Comparison of ENCODE assay signal across 8 cellular contexts in the genomic region with DNA sequence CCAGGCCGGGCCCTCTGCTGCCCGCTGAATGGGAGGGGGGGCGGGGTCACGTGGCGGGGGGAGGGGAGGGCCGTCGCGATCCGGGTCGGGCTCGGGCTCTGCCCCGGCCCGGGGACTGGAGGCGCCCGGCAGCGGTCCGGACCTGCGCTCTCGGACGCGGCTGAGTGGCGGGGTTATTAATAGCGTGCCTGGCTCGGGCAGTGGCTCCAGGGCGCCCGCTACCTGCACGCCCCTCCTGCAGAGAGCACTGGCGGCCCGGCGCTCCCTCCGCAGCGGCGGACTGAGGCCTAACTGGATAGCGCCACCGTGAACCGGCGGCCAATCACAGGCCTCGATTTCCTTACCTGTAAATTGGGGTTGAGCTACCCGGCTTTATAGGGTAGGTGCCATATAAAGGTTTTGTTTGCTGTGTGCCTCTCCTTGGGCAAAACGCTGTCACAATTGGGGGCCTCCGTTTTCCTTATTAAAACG. TPM values are rescaled to one million over a fixed set of nuclear protein-coding genes. Genes with fewer than 3 reads are reported as not detected.
A peak's percentile ranks its signal among the peaks of the same experiment; 100 is the strongest.
DNase-seq lines count a peak whose midpoint lies in the region; ATAC-seq and TF ChIP-seq lines count a peak whose summit lies in the region.

No MANE protein-coding gene starts in this region.

- no peaks in the 10 kb centered on the region for H3K27me3 ChIP-seq in mucosa of rectum (ENCODE audit: control insufficient read depth in 2 of 2, insufficient read depth in 2 of 2, low read length in 2 of 2)

- H3K27ac ChIP-seq in mucosa of rectum (ENCODE audit: low read depth in 2 of 2, low read length in 2 of 2), result peak overlapping the region; percentile 63 to 67

- CTCF ChIA-PET in activated CD8-positive, alpha-beta memory T cell treated with anti-CD3 and anti-CD28 coated beads, Interleukin-2, amount 10 ng/mL, durations not matched to agents 7 days and 5 days (lab: Charles Lee), result interaction anchor here (0.5 to 1.9 kb wide), 3 partner anchors 19 to 38 kb away, joined by 3 to 6 read pairs (median 4); no protein-coding TSS in a partner anchor

- peak overlapping the region; percentile 48 for H3K4me3 ChIP-seq in epithelial cell of proximal tubule (ENCODE audit: low read depth, low read length)
- H3K4me3 ChIP-seq in mucosa of rectum (ENCODE audit: low read length in 2 of 2), result peak overlapping the region; percentile 24 to 42

- H3K4me1 ChIP-seq in mucosa of rectum (ENCODE audit: control insufficient read depth in 2 of 2, insufficient read depth in 2 of 2, low read length in 2 of 2), result peaks cover 18 to 26% of the 10 kb centered on the region in 2 donors

- H3K9me3 Mint-ChIP-seq in activated CD8-positive, alpha-beta memory T cell treated with anti-CD3 and anti-CD28 coated beads, Interleukin-2, amount 10 ng/mL, durations not matched to agents 7 days and 5 days (ENCODE audit: low read depth), result no peaks in the 10 kb centered on the region

- H3K4me3 Mint-ChIP-seq in activated CD8-positive, alpha-beta memory T cell treated with anti-CD3 and anti-CD28 coated beads, Interleukin-2, amount 10 ng/mL, durations not matched to agents 7 days and 5 days, result no peak overlapping the region

- DNase-seq in NCI-H526 treated with DMSO at 0.1 percent for 48 hours (lab: John Stamatoyannopoulos, UW), result peak; percentile 42
- no peak for DNase-seq in epithelial cell of proximal tubule (ENCODE audit: low read depth)
- DNase-seq in activated CD8-positive, alpha-beta memory T cell treated with anti-CD3 and anti-CD28 coated beads, Interleukin-2, amount 10 ng/mL, durations not matched to agents 7 days and 5 days, result no peak
- DNase-seq in activated CD4-positive, alpha-beta T cell treated with anti-CD3 and anti-CD28 coated beads, Interleukin-2, amount 50 U/mL, for 48 hours, result no peak

- H3K9me3 ChIP-seq in mucosa of rectum (ENCODE audit: control insufficient read depth in 2 of 2, low read length in 2 of 2), result no peaks in the 10 kb centered on the region

- TF ChIP-seq CTCF in GM12872 (IDR thresholded peaks at IDR 0.05; ENCODE audit: insufficient read depth, low read depth, low read length) (peak; percentile 9; the same call in 1 of the 3 replicates), epithelial cell of proximal tubule (conservative IDR thresholded peaks at IDR 0.05; ENCODE audit: low read depth, low read length) (no peak)

- ATAC-seq in HG03159 (IDR thresholded peaks at IDR 0.05; ENCODE audit: unreplicated experiment), result no peak
- no peak for ATAC-seq in GM18873 (IDR thresholded peaks at IDR 0.05; ENCODE audit: low FRiP score, unreplicated experiment)
- no peak for ATAC-seq in activated CD8-positive, alpha-beta memory T cell treated with anti-CD3 and anti-CD28 coated beads, Interleukin-2, amount 10 ng/mL, durations not matched to agents 7 days and 5 days

- no peak overlapping the region for H3K27ac Mint-ChIP-seq in activated CD8-positive, alpha-beta memory T cell treated with anti-CD3 and anti-CD28 coated beads, Interleukin-2, amount 10 ng/mL, durations not matched to agents 7 days and 5 days

- peaks cover 9% of the 10 kb centered on the region for H3K4me1 Mint-ChIP-seq in activated CD8-positive, alpha-beta memory T cell treated with anti-CD3 and anti-CD28 coated beads, Interleukin-2, amount 10 ng/mL, durations not matched to agents 7 days and 5 days

- peak overlapping the region; percentile 54 to 56 for H3K9ac ChIP-seq in mucosa of rectum (ENCODE audit: low read depth in 1 of 2, low read length in 2 of 2)

- no peaks in the 10 kb centered on the region for H3K36me3 ChIP-seq in mucosa of rectum (ENCODE audit: control insufficient read depth in 2 of 2, insufficient read depth in 2 of 2, low read length in 2 of 2)

- H3K27me3 Mint-ChIP-seq in activated CD8-positive, alpha-beta memory T cell treated with anti-CD3 and anti-CD28 coated beads, Interleukin-2, amount 10 ng/mL, durations not matched to agents 7 days and 5 days, result peaks cover 18% of the 10 kb centered on the region

- H3K36me3 Mint-ChIP-seq in activated CD8-positive, alpha-beta memory T cell treated with anti-CD3 and anti-CD28 coated beads, Interleukin-2, amount 10 ng/mL, durations not matched to agents 7 days and 5 days, result no peaks in the 10 kb centered on the region

RNA-seq across cellular contexts. Expression of a gene that starts 28.0 kb away (rescaled TPM):
- total RNA-seq in epithelial cell of proximal tubule, result 7.2 and 10.8 TPM in 2 replicates
- total RNA-seq in activated CD8-positive, alpha-beta memory T cell treated with anti-CD3 and anti-CD28 coated beads, Interleukin-2, amount 10 ng/mL, durations not matched to agents 7 days and 5 days, result 10 to 100 TPM; 15.8 to 18.5 TPM

RNA-seq across cellular contexts. Expression of a gene that starts 59.1 kb away (rescaled TPM):
- total RNA-seq in epithelial cell of proximal tubule, result not detected in 2 replicates
- total RNA-seq in activated CD8-positive, alpha-beta memory T cell treated with anti-CD3 and anti-CD28 coated beads, Interleukin-2, amount 10 ng/mL, durations not matched to agents 7 days and 5 days, result 1 to 10 TPM in 1 of 2 experiments, under 1 TPM in 1; 0.30 to 1.8 TPM
